ENCODE assay signal across 24 cellular contexts in genomic region chr2:19630921-19631320, GRCh38.
"Had no signal": no experiment of that assay in that cellular context is flagged by ENCODE, and none has a peak within 500 bp of the region (broad histone marks: within the 10 kb centered on the region; RNA-seq: fewer than 3 reads in every experiment).

No MANE protein-coding gene starts in this region.

- H3K4me1 ChIP-seq: breast epithelium, colonic mucosa, transverse colon had no signal

- H3K27me3 ChIP-seq: breast epithelium, colonic mucosa, hepatocyte, sigmoid colon, transverse colon had no signal

- H3K36me3 ChIP-seq: breast epithelium, colonic mucosa, sigmoid colon, transverse colon had no signal

- H3K9me3 ChIP-seq: colonic mucosa had no signal

- H3K4me1 Mint-ChIP-seq: activated CD4-positive, alpha-beta T cell treated with anti-CD3 and anti-CD28 coated beads for 36 hours; activated naive CD8-positive, alpha-beta T cell treated with anti-CD3 and anti-CD28 coated beads for 36 hours; natural killer cell; stimulated activated naive B cell treated with anti-CD40 and anti-IgM and Interleukin-4, amounts not matched to agents 10 μg/mL and 1 μg/mL and 100 μg/mL, for 72 hours; WTC11 had no signal

- H3K36me3 Mint-ChIP-seq: activated naive CD8-positive, alpha-beta T cell treated with anti-CD3 and anti-CD28 coated beads for 36 hours; natural killer cell; stimulated activated naive B cell treated with anti-CD40 and anti-IgM and Interleukin-4, amounts not matched to agents 10 μg/mL and 1 μg/mL and 100 μg/mL, for 72 hours; WTC11 had no signal

- H3K27me3 Mint-ChIP-seq: stimulated activated naive B cell treated with anti-CD40 and anti-IgM and Interleukin-4, amounts not matched to agents 10 μg/mL and 1 μg/mL and 100 μg/mL, for 72 hours had no signal

- H3K4me3 ChIP-seq: breast epithelium, colonic mucosa, dorsolateral prefrontal cortex, hepatocyte, sigmoid colon, transverse colon had no signal

- DNase-seq: activated CD4-positive, alpha-beta T cell treated with anti-CD3 and anti-CD28 coated beads for 36 hours; activated CD4-positive, alpha-beta T cell treated with anti-CD3 and anti-CD28 coated beads, Interleukin-2, amount 50 U/mL, for 48 hours; activated naive CD4-positive, alpha-beta T cell treated with Interleukin-2 at 50 U/mL for 16 hours; activated naive CD8-positive, alpha-beta T cell treated with anti-CD3 and anti-CD28 coated beads for 36 hours; activated T-cell treated with anti-CD3 and anti-CD28 coated beads, Interleukin-2, amount 50 U/mL, for 48 hours; amniotic stem cell; colonic mucosa; dorsolateral prefrontal cortex; foreskin melanocyte; glutamatergic neuron; left ventricle myocardium superior; mammary epithelial cell; midbrain; natural killer cell; retina; sigmoid colon; stimulated activated CD4-positive, alpha-beta T cell treated with anti-CD3 and anti-CD28 coated beads, Interleukin-2, amount 100 ng/mL, for 48 hours; stimulated activated CD8-positive, alpha-beta memory T cell treated with anti-CD3 and anti-CD28 coated beads, Interleukin-4, amount 100 ng/mL, for 48 hours; stimulated activated naive B cell treated with anti-CD40 and anti-IgM and Interleukin-4, amounts not matched to agents 10 μg/mL and 1 μg/mL and 100 μg/mL, for 72 hours; transverse colon had no signal

- H3K27ac Mint-ChIP-seq: activated CD4-positive, alpha-beta T cell treated with anti-CD3 and anti-CD28 coated beads for 36 hours; activated naive CD8-positive, alpha-beta T cell treated with anti-CD3 and anti-CD28 coated beads for 36 hours; natural killer cell; progenitor cell of endocrine pancreas; stimulated activated naive B cell treated with anti-CD40 and anti-IgM and Interleukin-4, amounts not matched to agents 10 μg/mL and 1 μg/mL and 100 μg/mL, for 72 hours; WTC11 had no signal

- H3K4me3 Mint-ChIP-seq: activated CD4-positive, alpha-beta T cell treated with anti-CD3 and anti-CD28 coated beads for 36 hours; activated naive CD8-positive, alpha-beta T cell treated with anti-CD3 and anti-CD28 coated beads for 36 hours; natural killer cell; stimulated activated naive B cell treated with anti-CD40 and anti-IgM and Interleukin-4, amounts not matched to agents 10 μg/mL and 1 μg/mL and 100 μg/mL, for 72 hours; WTC11 had no signal

- ATAC-seq: activated CD4-positive, alpha-beta T cell treated with anti-CD3 and anti-CD28 coated beads for 36 hours; left ventricle myocardium superior; natural killer cell; stimulated activated naive B cell treated with anti-CD40 and anti-IgM and Interleukin-4, amounts not matched to agents 10 μg/mL and 1 μg/mL and 100 μg/mL, for 72 hours; WTC11 had no signal

- H3K27ac ChIP-seq: breast epithelium, colonic mucosa, dorsolateral prefrontal cortex, hepatocyte, transverse colon had no signal
